In genomic region chr1:2548068-2548589, GRCh38 we compare ENCODE assay signal across 8 cellular contexts. TPM values are rescaled to one million over a fixed set of nuclear protein-coding genes. Genes with fewer than 3 reads are reported as not detected.
DNase-seq lines count a peak whose midpoint lies in the region; ATAC-seq and TF ChIP-seq lines count a peak whose summit lies in the region.

No MANE protein-coding gene starts in this region.

- DNase-seq in EL (peak; percentile 65), NCI-H345 treated with DMSO at 0.1 percent for 48 hours (lab: John Stamatoyannopoulos, UW; ENCODE audit: unreplicated experiment) (peak; percentile 65), dermis microvascular lymphatic vessel endothelial cell (ENCODE audit: low read depth in 2 of 2) (peak; percentile 67 to 73), lower leg skin (ENCODE audit: low spot score in 2 of 2) (peak; percentile 76 to 96)
- DNase-seq in activated CD4-positive, alpha-beta T cell treated with anti-CD3 and anti-CD28 coated beads, Interleukin-2, amount 50 U/mL, for 4 hours, result peak; percentile 79 to 82
- peak; percentile 80 to 82 for DNase-seq in stimulated activated CD4-positive, alpha-beta T cell treated with anti-CD3 and anti-CD28 coated beads, Interleukin-4, amount 100 ng/mL, for 48 hours (ENCODE audit: low read depth in 2 of 2)

- intact Hi-C loops in lower leg skin (cut with DNase I; ENCODE audit: low total_unique reads), result loop anchor here (1.0 kb wide), 1 partner anchor 134 kb away; no protein-coding TSS in a partner anchor

- WGBS in lower leg skin, 2 donors, result 2% methylated on average over 17 of the region's 17 CpGs

- ATAC-seq in HG02571 (IDR thresholded peaks at IDR 0.05; ENCODE audit: unreplicated experiment) (peak; percentile 22), HG03139 (IDR thresholded peaks at IDR 0.05; ENCODE audit: unreplicated experiment) (no peak)

- peak in 1 of 3 donors; percentile 69 for TF ChIP-seq CTCF in lower leg skin (IDR thresholded peaks at IDR 0.05)

- TF ChIP-seq POLR2A in lower leg skin (IDR thresholded peaks at IDR 0.05), result no peak

- H3K4me3 ChIP-seq in lower leg skin (ENCODE audit: low read depth, poor library complexity, severe bottlenecking), result no peak overlapping the region

RNA-seq across cellular contexts. Expression of gene TNFRSF14, which starts 8.0 kb away (rescaled TPM):
- 66.8 and 150 TPM in 2 replicates for total RNA-seq in dermis microvascular lymphatic vessel endothelial cell
- total RNA-seq in lower leg skin, result 10 to 100 TPM; 35.2 to 43.6 (median 38.3) TPM

RNA-seq across cellular contexts. Expression of gene HES5, which starts 18.1 kb away (rescaled TPM):
- total RNA-seq in dermis microvascular lymphatic vessel endothelial cell, result 0.13 TPM in 2 replicates
- total RNA-seq in lower leg skin, result 10 to 100 TPM in 2 of 4 donors, 1 to 10 TPM in 2; 8.1 to 32.5 (median 9.6) TPM

RNA-seq across cellular contexts. Expression of gene PANK4, which starts 21.7 kb away (rescaled TPM):
- total RNA-seq in dermis microvascular lymphatic vessel endothelial cell (18.6 and 25.9 TPM in 2 replicates), lower leg skin (10 to 100 TPM; 26.8 to 34.7 (median 32.5) TPM)

RNA-seq across cellular contexts. Expression of gene PRXL2B, which starts 38.4 kb away (rescaled TPM):
- total RNA-seq in dermis microvascular lymphatic vessel endothelial cell (55.7 and 107 TPM in 2 replicates), lower leg skin (10 to 100 TPM in 3 of 4 donors, 1 to 10 TPM in 1; 5.6 to 16.4 (median 12.0) TPM)
